ENCODE assay signal across 14 cellular contexts in the genomic region with DNA sequence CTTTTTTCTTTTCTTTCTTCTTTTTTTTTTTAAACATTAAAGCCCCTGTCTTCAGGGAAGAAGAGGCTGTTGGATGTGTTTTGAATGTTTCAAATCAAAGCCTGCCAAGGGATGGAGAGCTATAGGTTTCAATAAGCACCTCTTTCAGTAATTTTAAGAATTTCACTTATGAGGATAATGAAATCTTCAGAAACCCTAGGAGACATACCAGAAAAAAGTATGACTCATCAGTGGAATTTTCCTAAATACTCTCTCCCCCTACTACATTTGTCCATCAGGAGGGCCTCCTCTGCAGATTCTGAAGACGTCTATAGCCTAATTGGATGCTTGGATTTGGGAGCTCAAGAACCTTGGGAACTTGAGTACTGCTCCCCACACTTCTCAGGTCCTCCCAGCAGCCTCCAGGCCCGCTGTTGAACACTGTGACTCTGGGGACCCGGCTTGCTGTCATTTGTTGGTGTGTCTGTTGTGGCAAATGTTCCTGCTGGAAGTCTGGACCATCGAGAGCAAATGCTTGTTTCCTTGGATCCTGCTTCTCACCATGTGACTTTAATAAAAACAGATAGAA.
A peak's percentile ranks its signal among the peaks of the same experiment; 100 is the strongest.
DNase-seq lines count a peak whose midpoint lies in the region; ATAC-seq and TF ChIP-seq lines count a peak whose summit lies in the region.
"Had no signal": no experiment of that assay in that cellular context is flagged by ENCODE, and none has a peak within 500 bp of the region (broad histone marks: within the 10 kb centered on the region; RNA-seq: fewer than 3 reads in every experiment).

No MANE protein-coding gene starts in this region.

- CTCF ChIA-PET in RWPE1 (lab: Yijun Ruan, JAX), result no interaction called here

- peak; percentile 82 for DNase-seq in EH (ENCODE audit: low read depth)
- DNase-seq in RWPE1 (ENCODE audit: low spot score), result peak; percentile 15
- DNase-seq in fibroblast of the conjunctiva (ENCODE audit: low read depth), result peak; percentile 60
- no peak for DNase-seq in activated CD8-positive, alpha-beta memory T cell treated with anti-CD3 and anti-CD28 coated beads, Interleukin-2, amount 50 U/mL, for 4 hours
- DNase-seq: activated CD8-positive, alpha-beta memory T cell treated with anti-CD3 and anti-CD28 coated beads, Interleukin-2, amount 10 ng/mL, durations not matched to agents 7 days and 5 days; activated naive CD4-positive, alpha-beta T cell treated with anti-CD3 and anti-CD28 coated beads, Interleukin-2, amount 50 U/mL, for 16 hours; glutamatergic neuron; mucosa of descending colon; NCI-H1436 treated with DMSO at 0.1 percent for 48 hours; pancreas had no signal

- H3K27ac ChIP-seq in RWPE1, result no peak overlapping the region
- peak overlapping the region; percentile 28 for H3K27ac ChIP-seq in temporal lobe (ENCODE audit: low read depth, low read length)
- H3K27ac ChIP-seq: pancreas had no signal

- no peak for TF ChIP-seq CTCF in RWPE1 (conservative IDR thresholded peaks at IDR 0.05; ENCODE audit: low read depth)

- POLR2A ChIA-PET in RWPE1 (lab: Yijun Ruan, JAX; ENCODE audit: low non-redundant PET), result no interaction called here

- ATAC-seq in GM19455 (IDR thresholded peaks at IDR 0.05; ENCODE audit: unreplicated experiment) (no peak), HG02678 (IDR thresholded peaks at IDR 0.05; ENCODE audit: unreplicated experiment) (no peak)
- ATAC-seq: activated CD8-positive, alpha-beta memory T cell treated with anti-CD3 and anti-CD28 coated beads, Interleukin-2, amount 10 ng/mL, durations not matched to agents 7 days and 5 days; K562; mucosa of descending colon; pancreas had no signal
